In the genomic region with DNA sequence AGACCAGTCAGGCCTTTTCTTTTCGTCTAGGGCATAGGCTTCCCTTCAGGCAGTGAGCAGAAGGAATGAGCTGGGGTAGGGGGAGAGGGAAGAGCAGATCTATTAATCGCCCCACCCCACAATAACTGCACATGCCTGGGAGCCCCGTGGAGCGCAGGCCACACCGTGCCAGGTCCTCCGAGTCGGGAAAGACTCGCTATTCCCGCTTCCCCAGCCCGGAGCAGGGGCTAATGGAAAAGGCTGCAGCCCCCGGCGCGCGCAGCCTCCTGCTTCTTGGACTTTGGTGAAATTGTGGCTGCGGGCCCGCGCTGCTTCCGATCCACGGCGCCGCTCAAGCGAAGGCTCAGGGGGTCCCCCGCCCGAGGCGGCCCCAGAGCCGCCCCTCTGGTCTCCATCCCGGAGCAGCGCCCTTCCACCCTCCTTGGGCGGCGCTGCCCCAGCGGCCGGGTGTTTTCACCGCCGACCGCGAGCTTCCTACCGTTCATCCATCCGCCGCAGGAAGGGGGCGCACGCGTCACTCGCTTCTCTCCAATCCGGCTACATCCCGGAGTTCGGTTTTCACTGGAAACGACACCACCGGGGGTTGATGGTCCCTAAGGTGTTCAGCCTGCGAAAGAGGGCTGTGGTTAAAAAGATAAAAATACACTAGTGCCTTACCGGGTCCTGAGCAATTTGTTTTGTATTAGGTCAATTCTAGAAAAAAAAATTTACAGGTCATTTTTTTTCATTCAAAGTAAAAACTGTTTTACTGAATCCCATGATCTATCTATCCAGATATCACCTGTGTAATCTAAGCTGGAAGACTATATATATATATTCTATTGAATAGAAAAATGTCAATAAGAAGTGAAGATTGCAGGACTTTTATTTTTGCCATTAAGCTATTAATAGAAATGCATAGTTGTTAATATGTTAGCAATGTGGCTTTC, we compare ENCODE assay signal across 8 cellular contexts. TPM values are rescaled to one million over a fixed set of nuclear protein-coding genes. Genes with fewer than 3 reads are reported as not detected.
A peak's percentile ranks its signal among the peaks of the same experiment; 100 is the strongest.
DNase-seq lines count a peak whose midpoint lies in the region; ATAC-seq and TF ChIP-seq lines count a peak whose summit lies in the region.

No MANE protein-coding gene starts in this region.

- peaks cover 72% of the 10 kb centered on the region for H3K27me3 Mint-ChIP-seq in activated naive CD4-positive, alpha-beta T cell treated with anti-CD3 and anti-CD28 coated beads, Interleukin-2, amount 10 ng/mL, durations not matched to agents 7 days and 5 days

- CTCF ChIA-PET in activated naive CD4-positive, alpha-beta T cell treated with anti-CD3 and anti-CD28 coated beads, Interleukin-2, amount 10 ng/mL, durations not matched to agents 7 days and 5 days (lab: Charles Lee) = interaction anchor here (0.6 to 5.6 kb wide), 21 partner anchors 9 to 1034 kb away, joined by 3 to 51 read pairs (median 3); no protein-coding TSS in a partner anchor

- intact Hi-C loops in head of caudate nucleus (cut with DNase I) = loop anchor here (5.0 kb wide), 1 partner anchor 112 kb away; no protein-coding TSS in a partner anchor

- peaks cover 8% of the 10 kb centered on the region for H3K4me1 Mint-ChIP-seq in activated naive CD4-positive, alpha-beta T cell treated with anti-CD3 and anti-CD28 coated beads, Interleukin-2, amount 10 ng/mL, durations not matched to agents 7 days and 5 days

- no peaks in the 10 kb centered on the region for H3K9me3 Mint-ChIP-seq in activated naive CD4-positive, alpha-beta T cell treated with anti-CD3 and anti-CD28 coated beads, Interleukin-2, amount 10 ng/mL, durations not matched to agents 7 days and 5 days

- ATAC-seq in omental fat pad (ENCODE audit: low FRiP score) = peak; percentile 50
- no peak for ATAC-seq in GM21825 (IDR thresholded peaks at IDR 0.05; ENCODE audit: unreplicated experiment)

- H3K36me3 Mint-ChIP-seq in activated naive CD4-positive, alpha-beta T cell treated with anti-CD3 and anti-CD28 coated beads, Interleukin-2, amount 10 ng/mL, durations not matched to agents 7 days and 5 days = no peaks in the 10 kb centered on the region

- peak; percentile 7 for DNase-seq in NCI-H510A treated with DMSO at 0.1 percent for 48 hours (lab: John Stamatoyannopoulos, UW)
- no peak for DNase-seq in NCI-H510A (lab: John Stamatoyannopoulos, UW)
- peak in 44 of 76 experiments; percentile 2 to 58 (median 27) for DNase-seq in HUDEP-2 (lab: John Stamatoyannopoulos, UW; ENCODE audit: unreplicated experiment in 76 of 76)
- peak; percentile 23 for DNase-seq in OCI-M2 (lab: John Stamatoyannopoulos, UW; ENCODE audit: unreplicated experiment)
- DNase-seq in activated naive CD4-positive, alpha-beta T cell treated with anti-CD3 and anti-CD28 coated beads, Interleukin-2, amount 10 ng/mL, durations not matched to agents 7 days and 5 days = peak; percentile 72
- peak; percentile 79 to 95 (median 90) for DNase-seq in head of caudate nucleus
- DNase-seq in omental fat pad (ENCODE audit: low spot score) = peak; percentile 58

- peak overlapping the region; percentile 46 for H3K27ac Mint-ChIP-seq in activated naive CD4-positive, alpha-beta T cell treated with anti-CD3 and anti-CD28 coated beads, Interleukin-2, amount 10 ng/mL, durations not matched to agents 7 days and 5 days

- no peak overlapping the region for H3K4me3 Mint-ChIP-seq in activated naive CD4-positive, alpha-beta T cell treated with anti-CD3 and anti-CD28 coated beads, Interleukin-2, amount 10 ng/mL, durations not matched to agents 7 days and 5 days

- peak in 1 of 3 donors; percentile 25 for TF ChIP-seq CTCF in omental fat pad (IDR thresholded peaks at IDR 0.05)

RNA-seq across cellular contexts. Expression of a gene that starts 4.4 kb away (rescaled TPM):
- 10 to 100 TPM; 13.6 to 49.7 (median 37.5) TPM for total RNA-seq in omental fat pad
